Comparison of ENCODE assay signal across 17 cellular contexts in the genomic region with DNA sequence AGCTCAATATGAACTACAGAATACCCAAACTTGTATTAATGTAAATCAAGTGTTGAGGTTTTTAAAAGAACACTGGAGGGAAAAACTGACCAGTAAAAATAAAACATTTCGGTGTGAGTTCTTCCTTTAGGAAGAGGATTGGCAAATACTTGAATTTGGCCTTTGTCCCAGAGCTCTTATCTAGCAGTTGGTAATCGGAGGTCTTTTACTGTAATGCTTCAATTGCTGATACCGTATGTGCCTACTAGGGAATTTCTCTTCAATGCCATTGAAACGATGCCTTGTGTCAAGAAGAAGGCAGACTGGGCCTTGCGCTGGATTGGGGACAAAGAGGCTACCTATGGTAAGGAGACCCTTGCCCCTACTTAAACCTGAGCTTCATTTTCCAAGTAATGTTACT. TPM values are rescaled to one million over a fixed set of nuclear protein-coding genes. Genes with fewer than 3 reads are reported as not detected.
DNase-seq lines count a peak whose midpoint lies in the region; ATAC-seq, FAIRE-seq and TF ChIP-seq lines count a peak whose summit lies in the region.
"Had no signal": no experiment of that assay in that cellular context is flagged by ENCODE, and none has a peak within 500 bp of the region (broad histone marks: within the 10 kb centered on the region; RNA-seq: fewer than 3 reads in every experiment).

No MANE protein-coding gene starts in this region.

- no peaks in the 10 kb centered on the region for H3K9me2 ChIP-seq in hepatocyte (replicated peaks; ENCODE audit: insufficient read depth)

- no peaks in the 10 kb centered on the region for H3K27me3 ChIP-seq in hepatocyte
- H3K27me3 ChIP-seq: SJSA1 had no signal

- intact Hi-C loops in posterior cingulate gyrus (cut with DNase I): loop anchor here (10.0 kb wide), 1 partner anchor 178 kb away; the partner anchor contains the start of gene HPCAL1
- intact Hi-C loops in left ventricle myocardium superior (cut with micrococcal nuclease): no loop called here

- no peak for DNase-seq in GM12891 (ENCODE audit: insufficient read length, low spot score)
- DNase-seq in NCI-H2196 (lab: John Stamatoyannopoulos, UW; ENCODE audit: unreplicated experiment): peak; percentile 71
- no peak for DNase-seq in activated naive CD8-positive, alpha-beta T cell treated with anti-CD3 and anti-CD28 coated beads, Interleukin-2, amount 50 U/mL, for 24 hours
- no peak for DNase-seq in hepatocyte (ENCODE audit: low spot score)
- no peak for DNase-seq in CD1c-positive myeloid dendritic cell (ENCODE audit: extremely low spot score)
- DNase-seq in posterior cingulate gyrus: no peak
- no peak for DNase-seq in left ventricle myocardium superior
- DNase-seq: activated CD4-positive, alpha-beta T cell treated with anti-CD3 and anti-CD28 coated beads for 1 hour; CD8-positive, alpha-beta memory T cell; cerebellar nuclear complex; HFFc6; NCI-H1048; NCI-H526 treated with DMSO at 0.1 percent for 48 hours had no signal

- H2AFZ ChIP-seq in hepatocyte: no peak overlapping the region

- H3K4me2 ChIP-seq in hepatocyte: peak overlapping the region; percentile 12

- FAIRE-seq in GM12891 (lab: Jason Lieb, UNC): no peak

- peaks cover 59% of the 10 kb centered on the region for H3K4me1 Mint-ChIP-seq in activated naive CD8-positive, alpha-beta T cell treated with anti-CD3 and anti-CD28 coated beads, Interleukin-2, amount 50 U/mL, for 24 hours

- H3K4me3 Mint-ChIP-seq in activated naive CD8-positive, alpha-beta T cell treated with anti-CD3 and anti-CD28 coated beads, Interleukin-2, amount 50 U/mL, for 24 hours: peak overlapping the region; percentile 38
- H3K4me3 Mint-ChIP-seq: CD8-positive, alpha-beta memory T cell; HFFc6 had no signal

- no peak overlapping the region for H3K27ac ChIP-seq in hepatocyte
- H3K27ac ChIP-seq: SJSA1, tibial artery had no signal

- ATAC-seq in activated naive CD8-positive, alpha-beta T cell treated with anti-CD3 and anti-CD28 coated beads, Interleukin-2, amount 50 U/mL, for 24 hours: no peak
- no peak for ATAC-seq in HG02870 (IDR thresholded peaks at IDR 0.05; ENCODE audit: unreplicated experiment)
- no peak for ATAC-seq in left ventricle myocardium superior
- ATAC-seq: esophagus mucosa had no signal

- H3K27ac Mint-ChIP-seq in activated naive CD8-positive, alpha-beta T cell treated with anti-CD3 and anti-CD28 coated beads, Interleukin-2, amount 50 U/mL, for 24 hours: no peak overlapping the region
- H3K27ac Mint-ChIP-seq: HFFc6 had no signal

- H3K36me3 ChIP-seq in hepatocyte (replicated peaks; ENCODE audit: insufficient read depth, low read depth): no peaks in the 10 kb centered on the region
- H3K36me3 ChIP-seq: tibial artery had no signal

- 48% methylated on average over 5 of the region's 5 CpGs for WGBS in hepatocyte (ENCODE audit: low lambda C conversion rate, missing lambda C conversion rate)

- H3K9me3 ChIP-seq in hepatocyte (ENCODE audit: low read depth): no peaks in the 10 kb centered on the region
- H3K9me3 ChIP-seq: SJSA1, tibial artery had no signal

- H3K27me3 Mint-ChIP-seq in activated naive CD8-positive, alpha-beta T cell treated with anti-CD3 and anti-CD28 coated beads, Interleukin-2, amount 50 U/mL, for 24 hours: no peaks in the 10 kb centered on the region

- peaks cover 84% of the 10 kb centered on the region for H3K36me3 Mint-ChIP-seq in activated naive CD8-positive, alpha-beta T cell treated with anti-CD3 and anti-CD28 coated beads, Interleukin-2, amount 50 U/mL, for 24 hours (ENCODE audit: low read depth)
- H3K36me3 Mint-ChIP-seq: CD8-positive, alpha-beta memory T cell had no signal

- H3K79me2 ChIP-seq in hepatocyte: peaks cover 23% of the 10 kb centered on the region

- TF ChIP-seq CTCF in hepatocyte (IDR thresholded peaks at IDR 0.05; ENCODE audit: poor library complexity): no peak

- TF ChIP-seq POLR2A in GM12891 (IDR thresholded peaks at IDR 0.05; ENCODE audit: low read depth, low read length): no peak

- peaks cover 9% of the 10 kb centered on the region for H3K4me1 ChIP-seq in hepatocyte (ENCODE audit: insufficient read depth)

- no peak overlapping the region for H3K4me3 ChIP-seq in hepatocyte
- H3K4me3 ChIP-seq: SJSA1, tibial artery had no signal

- H3K9me3 Mint-ChIP-seq in activated naive CD8-positive, alpha-beta T cell treated with anti-CD3 and anti-CD28 coated beads, Interleukin-2, amount 50 U/mL, for 24 hours: no peaks in the 10 kb centered on the region
- H3K9me3 Mint-ChIP-seq: CD8-positive, alpha-beta memory T cell; HFFc6 had no signal

- H4K20me1 ChIP-seq in hepatocyte (ENCODE audit: insufficient read depth, poor library complexity, severe bottlenecking): no peaks in the 10 kb centered on the region

TF ChIP-seq in GM12891, 5 proteins besides CTCF, POLR2A, EP300 and RAD21:
- no peak for TF ChIP-seq PAX5 (IDR thresholded peaks at IDR 0.05; ENCODE audit: insufficient read depth, low read length, severe bottlenecking)
- peak; percentile 45 for TF ChIP-seq POLR2AphosphoS5 (IDR thresholded peaks at IDR 0.05; ENCODE audit: low read depth, low read length)

RNA-seq across cellular contexts. Expression of gene RRM2, which starts 4.1 kb away (rescaled TPM):
- 114 TPM for polyA plus RNA-seq in GM12891 (2012; ENCODE audit: low read depth, missing spikeins)
- total RNA-seq in hepatocyte (15.2 and 20.0 TPM in 2 replicates), left ventricle myocardium superior (1.3 TPM)
- polyA plus RNA-seq in hepatocyte: 40.9 and 49.7 TPM in 2 replicates

RNA-seq across cellular contexts. Expression of gene CYS1, which starts 46.4 kb away (rescaled TPM):
- 2.9 TPM for polyA plus RNA-seq in GM12891 (2012; ENCODE audit: low read depth, missing spikeins)
- total RNA-seq in hepatocyte (1.6 and 2.9 TPM in 2 replicates), left ventricle myocardium superior (3.0 TPM)
- polyA plus RNA-seq in hepatocyte: 0.62 and 2.7 TPM in 2 replicates
